8 cellular contexts compared by ENCODE assay signal in genomic region chrX:39196192-39197102, GRCh38.
DNase-seq lines count a peak whose midpoint lies in the region; ATAC-seq and TF ChIP-seq lines count a peak whose summit lies in the region.

No MANE protein-coding gene starts in this region.

- no peaks in the 10 kb centered on the region for H4K20me1 ChIP-seq in fibroblast of lung (ENCODE audit: control insufficient read depth, extremely low read depth, insufficient read depth, low read length)

- H3K36me3 ChIP-seq in right atrium auricular region: no peaks in the 10 kb centered on the region
- no peaks in the 10 kb centered on the region for H3K36me3 ChIP-seq in fibroblast of lung (ENCODE audit: control insufficient read depth, insufficient read depth, low read length)
- H3K36me3 ChIP-seq in transverse colon: no peaks in the 10 kb centered on the region

- DNase-seq in left ventricle myocardium superior (no peak), right atrium auricular region (ENCODE audit: low spot score) (no peak), NAMALWA (ENCODE audit: low spot score) (peak; percentile 71), WTC11 (ENCODE audit: low spot score) (no peak), fibroblast of lung (ENCODE audit: low read depth in 2 of 2) (peak; percentile 45 to 88), transverse colon (peak; percentile 29), HFFc6 (no peak)

- CTCF ChIA-PET in WTC11 (lab: Charles Lee): interaction anchor here (0.8 to 1.3 kb wide), 2 partner anchors 44 to 65 kb away, joined by 3 read pairs; no protein-coding TSS in a partner anchor

- in situ Hi-C loops in transverse colon (cut with MboI; ENCODE audit: low pct_ligation_motif_present in 1 of 4, low pct_unique_long_range_greater_than_20kb in 1 of 4, low sequenced_read_pairs in 3 of 4): no loop called here

- H3K4me2 ChIP-seq in fibroblast of lung (ENCODE audit: extremely low read depth, insufficient read depth, low read length): no peak overlapping the region

- no peak overlapping the region for H3K9ac ChIP-seq in fibroblast of lung (ENCODE audit: insufficient read depth, low read length)

- intact Hi-C loops in left ventricle myocardium superior (cut with micrococcal nuclease) (no loop called here), transverse colon (cut with DNase I; ENCODE audit: low total_unique reads) (no loop called here)

- H3K27me3 Mint-ChIP-seq in WTC11 (ENCODE audit: low read depth) (peaks cover 3% of the 10 kb centered on the region), HFFc6 (ENCODE audit: insufficient read depth) (no peaks in the 10 kb centered on the region)

- H3K27ac ChIP-seq in right atrium auricular region (peak overlapping the region in 1 of 2 donors; percentile 34), fibroblast of lung (ENCODE audit: insufficient read depth, low read length) (no peak overlapping the region), transverse colon (no peak overlapping the region)

- TF ChIP-seq CTCF in right atrium auricular region (IDR thresholded peaks at IDR 0.05) (no peak), WTC11 (IDR thresholded peaks at IDR 0.05) (no peak), fibroblast of lung (conservative IDR thresholded peaks at IDR 0.05 in 1 of 2, IDR thresholded peaks at IDR 0.05 in 1 of 2; ENCODE audit: low read depth in 1 of 2, low read length in 2 of 2) (no peak), transverse colon (IDR thresholded peaks at IDR 0.05) (no peak), HFFc6 (IDR thresholded peaks at IDR 0.05) (no peak)

- H3K9me3 Mint-ChIP-seq in WTC11 (no peaks in the 10 kb centered on the region), HFFc6 (no peaks in the 10 kb centered on the region)

- POLR2A ChIA-PET in WTC11 (lab: Charles Lee): interaction anchor here (0.6 kb wide), 1 partner anchor 281 kb away, joined by 3 read pairs; no protein-coding TSS in a partner anchor

- no peak for TF ChIP-seq POLR2A in transverse colon (IDR thresholded peaks at IDR 0.05)

- H3K4me3 ChIP-seq in right atrium auricular region (no peak overlapping the region), fibroblast of lung (replicated peaks in 1 of 4; ENCODE audit: control extremely low read depth in 1 of 4, insufficient read depth in 1 of 4, low read depth in 3 of 4, low read length in 4 of 4) (no peak overlapping the region), transverse colon (no peak overlapping the region)

- H3K4me1 Mint-ChIP-seq in WTC11 (peaks cover 43% of the 10 kb centered on the region), HFFc6 (ENCODE audit: low read depth) (no peaks in the 10 kb centered on the region)

- H3K27ac Mint-ChIP-seq in WTC11: no peak overlapping the region
- no peak overlapping the region for H3K27ac Mint-ChIP-seq in HFFc6

- H3K79me2 ChIP-seq in fibroblast of lung (ENCODE audit: control insufficient read depth, insufficient read depth, low read length): no peaks in the 10 kb centered on the region

- no peak overlapping the region for H3K4me3 Mint-ChIP-seq in WTC11
- no peak overlapping the region for H3K4me3 Mint-ChIP-seq in HFFc6

- ATAC-seq in left ventricle myocardium superior (peak; percentile 25), HG02678 (IDR thresholded peaks at IDR 0.05; ENCODE audit: unreplicated experiment) (peak; percentile 96), WTC11 (peak; percentile 46; the same call in 1 of the 2 replicates)

- TF ChIP-seq EP300 in transverse colon (IDR thresholded peaks at IDR 0.05; ENCODE audit: low read depth): no peak

- H3K36me3 Mint-ChIP-seq in WTC11: no peaks in the 10 kb centered on the region
- H3K36me3 Mint-ChIP-seq in HFFc6 (ENCODE audit: low read depth): no peaks in the 10 kb centered on the region

- no peaks in the 10 kb centered on the region for H3K4me1 ChIP-seq in right atrium auricular region
- no peaks in the 10 kb centered on the region for H3K4me1 ChIP-seq in fibroblast of lung (ENCODE audit: control insufficient read depth, extremely low read depth, insufficient read depth, low read length)
- peaks cover 0 to 2% (median 0%) of the 10 kb centered on the region in 4 donors for H3K4me1 ChIP-seq in transverse colon

- H3K9me3 ChIP-seq in right atrium auricular region: no peaks in the 10 kb centered on the region
- no peaks in the 10 kb centered on the region for H3K9me3 ChIP-seq in fibroblast of lung (ENCODE audit: control insufficient read depth, insufficient read depth, low read depth, low read length)
- no peaks in the 10 kb centered on the region for H3K9me3 ChIP-seq in transverse colon

- 59% methylated on average over 10 of the region's 10 CpGs; no CpG with 5 or more reads in 1 of the 2 donors for WGBS in transverse colon (ENCODE audit: low coverage in 1 of 2), 2 donors

- H3K27me3 ChIP-seq in right atrium auricular region: no peaks in the 10 kb centered on the region
- H3K27me3 ChIP-seq in fibroblast of lung (ENCODE audit: control insufficient read depth, insufficient read depth, low read length): no peaks in the 10 kb centered on the region
- no peaks in the 10 kb centered on the region for H3K27me3 ChIP-seq in transverse colon

- no peak overlapping the region for H2AFZ ChIP-seq in fibroblast of lung (ENCODE audit: low read length)

TF ChIP-seq in WTC11, 78 proteins besides CTCF, POLR2A, EP300 and RAD21:
- no peak for TF ChIP-seq GABPB1 (CRISPR knock-in tag; IDR thresholded peaks at IDR 0.05)
- TF ChIP-seq ELF4 (CRISPR knock-in tag; IDR thresholded peaks at IDR 0.05; ENCODE audit: low read depth): no peak
- no peak for TF ChIP-seq ZNF512 (CRISPR knock-in tag; IDR thresholded peaks at IDR 0.05; ENCODE audit: borderline replicate concordance)
TF ChIP-seq in WTC11: peak in this region for 0.

Comparison
In these comparisons a context has a peak if more than half of its experiments do, and no peak if none do; other contexts are left out.
1. ATAC-seq: peak in every context shown above with its lines; median percentile 96 in HG02678; 46 in WTC11; 25 in left ventricle myocardium superior.
2. DNase-seq: peak in NAMALWA (single experiment), fibroblast of lung (2 of 2) and transverse colon (single experiment); none in left ventricle myocardium superior (single experiment), right atrium auricular region (single experiment), WTC11 (single experiment) and HFFc6 (single experiment).